18 cellular contexts compared by ENCODE assay signal in the genomic region with DNA sequence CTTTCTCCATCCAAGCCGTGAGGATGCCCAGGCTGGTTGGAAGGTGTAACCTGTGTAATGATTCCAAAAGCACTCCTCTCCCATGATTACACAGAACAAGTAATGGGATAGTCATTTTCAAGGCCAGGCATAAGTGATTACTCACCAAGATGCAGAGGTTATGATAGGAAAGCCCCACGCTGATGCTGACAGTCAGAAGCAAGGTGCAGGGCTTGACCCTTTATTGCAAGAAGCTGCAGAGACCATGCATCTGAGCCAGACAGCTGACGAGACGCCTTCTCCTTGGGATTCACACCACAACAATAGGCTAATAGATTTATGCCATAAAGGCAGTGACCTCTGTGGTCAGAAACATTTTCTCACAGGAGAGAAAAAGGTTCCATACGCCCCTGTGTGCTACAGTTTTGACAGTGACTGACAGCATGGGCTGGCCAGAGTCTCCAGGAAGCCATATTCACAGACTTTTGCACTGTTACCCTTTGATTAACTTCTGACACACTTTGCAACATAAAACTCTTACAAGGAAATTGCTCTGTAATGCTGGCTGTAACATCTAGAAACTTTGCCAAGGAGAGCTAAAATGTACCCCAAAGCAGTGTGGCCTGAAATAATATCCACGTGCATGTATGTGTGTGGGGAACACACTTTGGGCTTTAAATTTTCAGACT.
A peak's percentile ranks its signal among the peaks of the same experiment; 100 is the strongest.
DNase-seq lines count a peak whose midpoint lies in the region; ATAC-seq, FAIRE-seq and TF ChIP-seq lines count a peak whose summit lies in the region.
"Had no signal": no experiment of that assay in that cellular context is flagged by ENCODE, and none has a peak within 500 bp of the region (broad histone marks: within the 10 kb centered on the region; RNA-seq: fewer than 3 reads in every experiment).

No MANE protein-coding gene starts in this region.

- no peaks in the 10 kb centered on the region for H3K9me3 ChIP-seq in Panc1 (ENCODE audit: control insufficient read depth, insufficient read depth, low read depth, low read length)

- H3K27ac ChIP-seq in Panc1 (ENCODE audit: low read length) = no peak overlapping the region
- H3K27ac ChIP-seq: HL-60 had no signal

- DNase-seq in Panc1 (ENCODE audit: low read depth, low spot score) = no peak
- peak; percentile 82 for DNase-seq in bronchial epithelial cell (ENCODE audit: low read depth)
- DNase-seq in left kidney (ENCODE audit: low read depth, low spot score) = peak; percentile 33
- peak; percentile 14 for DNase-seq in urothelium cell line (ENCODE audit: low spot score)
- no peak for DNase-seq in medulla oblongata (ENCODE audit: extremely low spot score)
- DNase-seq: Calu3; CD4-positive, alpha-beta T cell; HFFc6; MV-4-11; NCI-H1417; NCI-H187 treated with DMSO at 0.1 percent for 48 hours; NCI-H446 treated with DMSO at 0.1 percent for 48 hours; NCI-H748 treated with DMSO at 0.1 percent for 48 hours; SIG-M5 had no signal

- POLR2A ChIA-PET in Panc1 (lab: Charles Lee) = interaction anchor here (0.6 kb wide), 1 partner anchor 178 kb away, joined by 4 read pairs; no protein-coding TSS in a partner anchor

- peak; percentile 83 for ATAC-seq in Panc1
- ATAC-seq in HG03139 (IDR thresholded peaks at IDR 0.05; ENCODE audit: unreplicated experiment) = no peak
- no peak for ATAC-seq in HG02884 (IDR thresholded peaks at IDR 0.05; ENCODE audit: unreplicated experiment)

- H3K4me3 ChIP-seq in Panc1 (ENCODE audit: low read depth in 2 of 2, low read length in 2 of 2) (no peak overlapping the region), bronchial epithelial cell (ENCODE audit: low read depth, low read length) (no peak overlapping the region)

- H3K36me3 ChIP-seq in Panc1 (ENCODE audit: control insufficient read depth, insufficient read depth, low read length) (no peaks in the 10 kb centered on the region), bronchial epithelial cell (ENCODE audit: control insufficient read depth, insufficient read depth, low read length) (no peaks in the 10 kb centered on the region)

- no TSS peak for BruUV-seq in Panc1 (replicated peaks; lab: Mats Ljungman, UMichigan)

- intact Hi-C loops in Panc1 (cut with micrococcal nuclease; ENCODE audit: unreplicated experiment) = no loop called here

- H3K4me1 ChIP-seq in Panc1 (ENCODE audit: control insufficient read depth, insufficient read depth, low read length) = no peaks in the 10 kb centered on the region

- TF ChIP-seq CTCF in Panc1 (IDR thresholded peaks at IDR 0.05) (no peak), bronchial epithelial cell (IDR thresholded peaks at IDR 0.05; ENCODE audit: insufficient read depth, low read length, severe bottlenecking) (no peak)

- in situ Hi-C loops in Panc1 (cut with HindIII; ENCODE audit: low pct_unique_long_range_greater_than_20kb, low sequenced_read_pairs) = no loop called here

- H3K27me3 ChIP-seq in Panc1 (ENCODE audit: control insufficient read depth, insufficient read depth, low read length) (no peaks in the 10 kb centered on the region), bronchial epithelial cell (ENCODE audit: control insufficient read depth, insufficient read depth, low read length) (no peaks in the 10 kb centered on the region)

- FAIRE-seq in bronchial epithelial cell (lab: Jason Lieb, UNC) (peak; percentile 91), urothelium cell line (lab: Jason Lieb, UNC) (no peak)
- FAIRE-seq: H54 had no signal

- CTCF ChIA-PET in Panc1 (lab: Charles Lee) = no interaction called here

Comparison
In these comparisons a context has a peak if more than half of its experiments do, and no peak if none do; other contexts are left out.
1. DNase-seq: peak in bronchial epithelial cell (single experiment), left kidney (single experiment) and urothelium cell line (single experiment); none in Panc1 (single experiment) and medulla oblongata (single experiment).